Comparison of ENCODE assay signal across 1 cellular context in genomic region chr19:49570997-49571676, GRCh38.
TF ChIP-seq lines count a peak whose summit lies in the region.

No MANE protein-coding gene starts in this region.

TF ChIP-seq in WTC11, 78 proteins besides CTCF, POLR2A, EP300 and RAD21 (continued from another document):
- TF ChIP-seq, protein P1, sequence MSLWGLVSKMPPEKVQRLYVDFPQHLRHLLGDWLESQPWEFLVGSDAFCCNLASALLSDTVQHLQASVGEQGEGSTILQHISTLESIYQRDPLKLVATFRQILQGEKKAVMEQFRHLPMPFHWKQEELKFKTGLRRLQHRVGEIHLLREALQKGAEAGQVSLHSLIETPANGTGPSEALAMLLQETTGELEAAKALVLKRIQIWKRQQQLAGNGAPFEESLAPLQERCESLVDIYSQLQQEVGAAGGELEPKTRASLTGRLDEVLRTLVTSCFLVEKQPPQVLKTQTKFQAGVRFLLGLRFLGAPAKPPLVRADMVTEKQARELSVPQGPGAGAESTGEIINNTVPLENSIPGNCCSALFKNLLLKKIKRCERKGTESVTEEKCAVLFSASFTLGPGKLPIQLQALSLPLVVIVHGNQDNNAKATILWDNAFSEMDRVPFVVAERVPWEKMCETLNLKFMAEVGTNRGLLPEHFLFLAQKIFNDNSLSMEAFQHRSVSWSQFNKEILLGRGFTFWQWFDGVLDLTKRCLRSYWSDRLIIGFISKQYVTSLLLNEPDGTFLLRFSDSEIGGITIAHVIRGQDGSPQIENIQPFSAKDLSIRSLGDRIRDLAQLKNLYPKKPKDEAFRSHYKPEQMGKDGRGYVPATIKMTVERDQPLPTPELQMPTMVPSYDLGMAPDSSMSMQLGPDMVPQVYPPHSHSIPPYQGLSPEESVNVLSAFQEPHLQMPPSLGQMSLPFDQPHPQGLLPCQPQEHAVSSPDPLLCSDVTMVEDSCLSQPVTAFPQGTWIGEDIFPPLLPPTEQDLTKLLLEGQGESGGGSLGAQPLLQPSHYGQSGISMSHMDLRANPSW (CRISPR knock-in tag; conservative IDR thresholded peaks at IDR 0.05; ENCODE audit: low read depth), result no peak
- TF ChIP-seq FOXK1 (CRISPR knock-in tag; IDR thresholded peaks at IDR 0.05) (0 out of 2 replicates have a peak, but pooled peaks have one; percentile 21), EMX1 (CRISPR knock-in tag; IDR thresholded peaks at IDR 0.05) (no peak), SP1 (CRISPR knock-in tag; conservative IDR thresholded peaks at IDR 0.05) (0 out of 2 replicates have a peak, but pooled peaks have one; percentile 24), ARID4B (CRISPR knock-in tag; IDR thresholded peaks at IDR 0.05; ENCODE audit: borderline replicate concordance) (no peak), GTF2I (CRISPR knock-in tag; conservative IDR thresholded peaks at IDR 0.05) (no peak), GRHL2 (CRISPR knock-in tag; IDR thresholded peaks at IDR 0.05; ENCODE audit: insufficient replicate concordance, severe bottlenecking) (no peak), ZNF232 (CRISPR knock-in tag; IDR thresholded peaks at IDR 0.05) (no peak), HMGXB4 (CRISPR knock-in tag; IDR thresholded peaks at IDR 0.05) (no peak)
- TF ChIP-seq, protein P2, sequence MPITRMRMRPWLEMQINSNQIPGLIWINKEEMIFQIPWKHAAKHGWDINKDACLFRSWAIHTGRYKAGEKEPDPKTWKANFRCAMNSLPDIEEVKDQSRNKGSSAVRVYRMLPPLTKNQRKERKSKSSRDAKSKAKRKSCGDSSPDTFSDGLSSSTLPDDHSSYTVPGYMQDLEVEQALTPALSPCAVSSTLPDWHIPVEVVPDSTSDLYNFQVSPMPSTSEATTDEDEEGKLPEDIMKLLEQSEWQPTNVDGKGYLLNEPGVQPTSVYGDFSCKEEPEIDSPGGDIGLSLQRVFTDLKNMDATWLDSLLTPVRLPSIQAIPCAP (CRISPR knock-in tag; IDR thresholded peaks at IDR 0.05), result no peak
- TF ChIP-seq, protein P3, sequence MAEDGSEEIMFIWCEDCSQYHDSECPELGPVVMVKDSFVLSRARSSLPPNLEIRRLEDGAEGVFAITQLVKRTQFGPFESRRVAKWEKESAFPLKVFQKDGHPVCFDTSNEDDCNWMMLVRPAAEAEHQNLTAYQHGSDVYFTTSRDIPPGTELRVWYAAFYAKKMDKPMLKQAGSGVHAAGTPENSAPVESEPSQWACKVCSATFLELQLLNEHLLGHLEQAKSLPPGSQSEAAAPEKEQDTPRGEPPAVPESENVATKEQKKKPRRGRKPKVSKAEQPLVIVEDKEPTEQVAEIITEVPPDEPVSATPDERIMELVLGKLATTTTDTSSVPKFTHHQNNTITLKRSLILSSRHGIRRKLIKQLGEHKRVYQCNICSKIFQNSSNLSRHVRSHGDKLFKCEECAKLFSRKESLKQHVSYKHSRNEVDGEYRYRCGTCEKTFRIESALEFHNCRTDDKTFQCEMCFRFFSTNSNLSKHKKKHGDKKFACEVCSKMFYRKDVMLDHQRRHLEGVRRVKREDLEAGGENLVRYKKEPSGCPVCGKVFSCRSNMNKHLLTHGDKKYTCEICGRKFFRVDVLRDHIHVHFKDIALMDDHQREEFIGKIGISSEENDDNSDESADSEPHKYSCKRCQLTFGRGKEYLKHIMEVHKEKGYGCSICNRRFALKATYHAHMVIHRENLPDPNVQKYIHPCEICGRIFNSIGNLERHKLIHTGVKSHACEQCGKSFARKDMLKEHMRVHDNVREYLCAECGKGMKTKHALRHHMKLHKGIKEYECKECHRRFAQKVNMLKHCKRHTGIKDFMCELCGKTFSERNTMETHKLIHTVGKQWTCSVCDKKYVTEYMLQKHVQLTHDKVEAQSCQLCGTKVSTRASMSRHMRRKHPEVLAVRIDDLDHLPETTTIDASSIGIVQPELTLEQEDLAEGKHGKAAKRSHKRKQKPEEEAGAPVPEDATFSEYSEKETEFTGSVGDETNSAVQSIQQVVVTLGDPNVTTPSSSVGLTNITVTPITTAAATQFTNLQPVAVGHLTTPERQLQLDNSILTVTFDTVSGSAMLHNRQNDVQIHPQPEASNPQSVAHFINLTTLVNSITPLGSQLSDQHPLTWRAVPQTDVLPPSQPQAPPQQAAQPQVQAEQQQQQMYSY (CRISPR knock-in tag; IDR thresholded peaks at IDR 0.05), result no peak
